ENCODE assay signal across 21 cellular contexts in genomic region chrX:71579136-71579989, GRCh38. TPM values are rescaled to one million over a fixed set of nuclear protein-coding genes. Genes with fewer than 3 reads are reported as not detected.
DNase-seq lines count a peak whose midpoint lies in the region; ATAC-seq and TF ChIP-seq lines count a peak whose summit lies in the region.
"Had no signal": no experiment of that assay in that cellular context is flagged by ENCODE, and none has a peak within 500 bp of the region (broad histone marks: within the 10 kb centered on the region; RNA-seq: fewer than 3 reads in every experiment).

No MANE protein-coding gene starts in this region.

- WGBS in mesenchymal stem cell, result 96% methylated on average over 25 of the region's 26 CpGs
- WGBS in smooth muscle cell (ENCODE audit: low lambda C conversion rate), result 86% methylated on average over 8 of the region's 26 CpGs

- no peak overlapping the region for H2BK12ac ChIP-seq in mesenchymal stem cell (ENCODE audit: low read length in 2 of 2)

- H3K27ac ChIP-seq in DND-41 (ENCODE audit: low read length), result no peak overlapping the region
- H3K27ac ChIP-seq in mesenchymal stem cell (ENCODE audit: low read length, poor library complexity, severe bottlenecking), result no peak overlapping the region
- H3K27ac ChIP-seq in smooth muscle cell (ENCODE audit: low read depth), result no peak overlapping the region
- H3K27ac ChIP-seq: adrenal gland, esophagus squamous epithelium, lower lobe of right lung had no signal

- H3K4me1 ChIP-seq in DND-41 (ENCODE audit: insufficient read depth, low read length), result no peaks in the 10 kb centered on the region
- H3K4me1 ChIP-seq in mesenchymal stem cell (ENCODE audit: control insufficient read depth, insufficient read depth, low read depth, low read length), result peaks cover 2% of the 10 kb centered on the region
- no peaks in the 10 kb centered on the region for H3K4me1 ChIP-seq in smooth muscle cell (ENCODE audit: low read depth)
- H3K4me1 ChIP-seq: adrenal gland, esophagus squamous epithelium, lower lobe of right lung had no signal

- H3K4me3 Mint-ChIP-seq in activated naive CD8-positive, alpha-beta T cell, result no peak overlapping the region
- H3K4me3 Mint-ChIP-seq: B cell had no signal

- no peak overlapping the region for H2AK5ac ChIP-seq in mesenchymal stem cell (ENCODE audit: low read length, severe bottlenecking)

- no peak overlapping the region for H3K14ac ChIP-seq in mesenchymal stem cell (ENCODE audit: low read length in 2 of 2)

- peaks cover 12% of the 10 kb centered on the region for H3K4me1 Mint-ChIP-seq in activated naive CD8-positive, alpha-beta T cell (ENCODE audit: low read depth)
- H3K4me1 Mint-ChIP-seq: B cell had no signal

- peak; percentile 55 for ATAC-seq in DND-41 (ENCODE audit: insufficient read depth, low read depth)

- no peak overlapping the region for H3K23ac ChIP-seq in mesenchymal stem cell (ENCODE audit: low read length in 2 of 2)

- no peaks in the 10 kb centered on the region for H3K9me3 Mint-ChIP-seq in activated naive CD8-positive, alpha-beta T cell (ENCODE audit: low read depth)

- TF ChIP-seq CTCF in DND-41 (IDR thresholded peaks at IDR 0.05; ENCODE audit: borderline replicate concordance, extremely low read depth, low read length, poor library complexity, severe bottlenecking), result no peak
- TF ChIP-seq CTCF in GM13976 (IDR thresholded peaks at IDR 0.05; ENCODE audit: borderline replicate concordance, control extremely low read depth, extremely low read depth, insufficient read depth, missing control alignments), result no peak
- no peak for TF ChIP-seq CTCF in smooth muscle cell (IDR thresholded peaks at IDR 0.05; ENCODE audit: borderline replicate concordance, insufficient read depth, poor library complexity, severe bottlenecking)

- no peak overlapping the region for H2BK15ac ChIP-seq in mesenchymal stem cell (ENCODE audit: low read depth, poor library complexity, severe bottlenecking)

- no peaks in the 10 kb centered on the region for H3F3A ChIP-seq in smooth muscle cell (ENCODE audit: low read depth)

- H3K36me3 ChIP-seq in DND-41 (ENCODE audit: insufficient read depth, low read length) (peaks cover 33% of the 10 kb centered on the region), mesenchymal stem cell (ENCODE audit: control insufficient read depth in 1 of 2, insufficient read depth in 2 of 2, low read depth in 1 of 2, low read length in 2 of 2) (peaks cover 20 to 29% of the 10 kb centered on the region in 2 experiments), smooth muscle cell (ENCODE audit: low read depth) (peaks cover 9% of the 10 kb centered on the region)

- H3K9ac ChIP-seq in DND-41 (ENCODE audit: low read depth, low read length) (no peak overlapping the region), mesenchymal stem cell (ENCODE audit: low read length) (no peak overlapping the region), smooth muscle cell (ENCODE audit: low read depth) (no peak overlapping the region)

- H3K4me3 ChIP-seq in DND-41 (ENCODE audit: low read depth in 1 of 2, low read length in 2 of 2) (no peak overlapping the region), mesenchymal stem cell (ENCODE audit: insufficient read depth in 1 of 2, low read depth in 1 of 2, low read length in 2 of 2) (no peak overlapping the region), smooth muscle cell (no peak overlapping the region)
- H3K4me3 ChIP-seq: adrenal gland, esophagus squamous epithelium, lower lobe of right lung had no signal

- H4K20me1 ChIP-seq in DND-41 (ENCODE audit: insufficient read depth, low read length) (no peaks in the 10 kb centered on the region), smooth muscle cell (ENCODE audit: low read depth) (no peaks in the 10 kb centered on the region)

- H3K79me2 ChIP-seq in DND-41 (ENCODE audit: insufficient read depth, low read length) (no peaks in the 10 kb centered on the region), smooth muscle cell (ENCODE audit: low read depth) (no peaks in the 10 kb centered on the region)

- no peak overlapping the region for H3K18ac ChIP-seq in mesenchymal stem cell (ENCODE audit: low read depth in 1 of 2, low read length in 2 of 2)

- H3K27me3 Mint-ChIP-seq in activated naive CD8-positive, alpha-beta T cell, result no peaks in the 10 kb centered on the region
- H3K27me3 Mint-ChIP-seq: B cell had no signal

- in situ Hi-C loops in GM13976 (cut with MboI; ENCODE audit: low sequenced_read_pairs, unreplicated experiment), result no loop called here

- no peak overlapping the region for H2BK5ac ChIP-seq in mesenchymal stem cell (ENCODE audit: low read depth, low read length, poor library complexity, severe bottlenecking)

- peak overlapping the region; percentile 15 for H4K91ac ChIP-seq in mesenchymal stem cell (ENCODE audit: low read length)

- H3K9me3 ChIP-seq in DND-41 (ENCODE audit: insufficient read depth, low read length, severe bottlenecking) (no peaks in the 10 kb centered on the region), mesenchymal stem cell (ENCODE audit: control insufficient read depth, low read length) (no peaks in the 10 kb centered on the region), smooth muscle cell (replicated peaks; ENCODE audit: low read depth) (peaks cover 3% of the 10 kb centered on the region)
- H3K9me3 ChIP-seq: adrenal gland, esophagus squamous epithelium, lower lobe of right lung had no signal

- H3K36me3 Mint-ChIP-seq in activated naive CD8-positive, alpha-beta T cell, result no peaks in the 10 kb centered on the region

- peak overlapping the region; percentile 46 for H3K27ac Mint-ChIP-seq in activated naive CD8-positive, alpha-beta T cell
- H3K27ac Mint-ChIP-seq: B cell had no signal

- no peak overlapping the region for H3K4ac ChIP-seq in mesenchymal stem cell (ENCODE audit: low read depth in 1 of 2, low read length in 2 of 2)

- H2BK120ac ChIP-seq in mesenchymal stem cell (ENCODE audit: low read depth, low read length), result no peak overlapping the region

- H3K27me3 ChIP-seq in DND-41 (ENCODE audit: insufficient read depth, low read length, poor library complexity) (no peaks in the 10 kb centered on the region), mesenchymal stem cell (ENCODE audit: control insufficient read depth in 1 of 2, insufficient read depth in 1 of 2, low read length in 2 of 2) (no peaks in the 10 kb centered on the region), smooth muscle cell (ENCODE audit: low read depth) (no peaks in the 10 kb centered on the region)
- H3K27me3 ChIP-seq: adrenal gland, esophagus squamous epithelium had no signal

- DNase-seq in DND-41 (peak; percentile 6), GM13976 (ENCODE audit: low spot score) (peak; percentile 24), mesenchymal stem cell (no peak), SHP77 treated with DMSO at 0.1 percent for 48 hours (lab: John Stamatoyannopoulos, UW) (no peak), smooth muscle cell (lab: John Stamatoyannopoulos, UW; ENCODE audit: unreplicated experiment) (no peak), epidermal melanocyte (ENCODE audit: insufficient read length, low spot score) (no peak)
- DNase-seq: activated CD4-positive, CD25-positive, alpha-beta regulatory T cell treated with anti-CD3 and anti-CD28 coated beads, Interleukin-2, amount 50 U/mL, for 72 hours; adrenal gland; esophagus squamous epithelium; lower lobe of right lung; NCI-H2107; NCI-H526 treated with DMSO at 0.1 percent for 48 hours; SIG-M5; stimulated activated CD4-positive, alpha-beta T cell treated with anti-CD3 and anti-CD28 coated beads, Interleukin-2, amount 100 ng/mL, for 24 hours; T1000 had no signal

- H3K79me1 ChIP-seq in mesenchymal stem cell (replicated peaks; ENCODE audit: low read length, poor library complexity, severe bottlenecking), result peaks cover 8% of the 10 kb centered on the region

- no peak overlapping the region for H3K4me2 ChIP-seq in DND-41 (ENCODE audit: insufficient read depth, low read length)
- no peak overlapping the region for H3K4me2 ChIP-seq in mesenchymal stem cell (ENCODE audit: low read length, poor library complexity, severe bottlenecking)
- no peak overlapping the region for H3K4me2 ChIP-seq in smooth muscle cell

- no peak overlapping the region for H2AFZ ChIP-seq in DND-41 (ENCODE audit: low read depth, low read length)
- H2AFZ ChIP-seq in mesenchymal stem cell (ENCODE audit: low read depth, low read length), result no peak overlapping the region
- no peak overlapping the region for H2AFZ ChIP-seq in smooth muscle cell (ENCODE audit: low read depth)

- no peak overlapping the region for H4K8ac ChIP-seq in mesenchymal stem cell (ENCODE audit: low read length)

RNA-seq across cellular contexts. Expression of gene GCNA, which starts 1.1 kb away (rescaled TPM):
- 0.64 TPM for polyA plus RNA-seq in mesenchymal stem cell (2013, experiment 1 of 2)
- polyA plus RNA-seq in mesenchymal stem cell (2013, experiment 2 of 2), result 0.56 TPM
- total RNA-seq in smooth muscle cell, result 0.94 and 2.6 TPM in 2 replicates
- 0.51 and 1.1 TPM in 2 replicates for polyA plus RNA-seq in smooth muscle cell

RNA-seq across cellular contexts. Expression of gene CXCR3, which starts 38.9 kb away (rescaled TPM):
- not detected for polyA plus RNA-seq in mesenchymal stem cell (2013, experiment 1 of 2)
- not detected for polyA plus RNA-seq in mesenchymal stem cell (2013, experiment 2 of 2)
- total RNA-seq in smooth muscle cell, result not detected in 2 replicates
- polyA plus RNA-seq in smooth muscle cell, result 0.53 and 0.61 TPM in 2 replicates
- total RNA-seq: bronchial epithelial cell, G401, OCI-LY7, subcutaneous adipose tissue had no signal

RNA-seq across cellular contexts. Expression of gene OGT, which starts 46.5 kb away (rescaled TPM):
- 39.8 TPM for polyA plus RNA-seq in mesenchymal stem cell (2013, experiment 1 of 2)
- 36.8 TPM for polyA plus RNA-seq in mesenchymal stem cell (2013, experiment 2 of 2)
- total RNA-seq in smooth muscle cell, result 67.4 and 79.3 TPM in 2 replicates
- 13.2 and 22.5 TPM in 2 replicates for polyA plus RNA-seq in smooth muscle cell

Comparison
In these comparisons a context has a peak if more than half of its experiments do, and no peak if none do; other contexts are left out.
1. DNase-seq: peak in DND-41 (single experiment) and GM13976 (single experiment); none in mesenchymal stem cell (single experiment), SHP77 treated with DMSO at 0.1 percent for 48 hours (single experiment), smooth muscle cell (single experiment) and epidermal melanocyte (single experiment).